In the genomic region with DNA sequence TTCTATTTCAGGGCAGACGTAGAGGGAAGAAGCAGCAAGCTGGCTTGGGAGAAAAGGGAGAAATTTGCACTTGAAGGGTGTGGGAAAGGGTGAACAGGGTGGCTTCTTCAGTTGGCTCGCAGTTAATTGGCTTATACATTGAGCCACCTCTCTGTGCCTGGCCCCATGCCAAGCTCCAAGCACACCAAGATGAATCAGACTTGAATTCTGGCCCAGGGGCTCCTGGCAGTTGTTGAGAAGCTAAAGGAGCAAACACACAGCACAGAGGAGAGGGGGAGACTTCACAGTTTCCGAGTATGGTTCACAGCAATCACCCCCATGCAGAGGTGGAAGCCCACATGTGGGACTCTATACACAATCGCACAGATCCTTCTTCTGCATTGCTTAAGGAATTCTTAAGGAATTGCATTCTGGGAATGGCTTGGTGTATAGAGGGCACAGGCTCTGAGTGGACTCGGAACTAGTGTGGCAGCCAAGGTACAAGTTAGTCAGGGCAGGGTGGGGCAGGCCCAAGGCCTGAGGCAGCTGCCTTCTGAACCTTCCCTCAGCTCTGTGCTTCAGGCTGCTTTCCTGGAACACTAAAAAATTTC, we compare ENCODE assay signal across 1 cellular context.
TF ChIP-seq lines count a peak whose summit lies in the region.

No MANE protein-coding gene starts in this region.

TF ChIP-seq in HepG2, 621 proteins besides CTCF, POLR2A, EP300 and RAD21:
- TF ChIP-seq FOSL2 (CRISPR knock-in tag; IDR thresholded peaks at IDR 0.05): peak; percentile 44
- peak; percentile 34; the same call in 1 of the 2 replicates for TF ChIP-seq ZFX (CRISPR knock-in tag; IDR thresholded peaks at IDR 0.05; ENCODE audit: low read depth)
- no peak for TF ChIP-seq WIZ (CRISPR knock-in tag; IDR thresholded peaks at IDR 0.05)
